8 cellular contexts compared by ENCODE assay signal in the genomic region with DNA sequence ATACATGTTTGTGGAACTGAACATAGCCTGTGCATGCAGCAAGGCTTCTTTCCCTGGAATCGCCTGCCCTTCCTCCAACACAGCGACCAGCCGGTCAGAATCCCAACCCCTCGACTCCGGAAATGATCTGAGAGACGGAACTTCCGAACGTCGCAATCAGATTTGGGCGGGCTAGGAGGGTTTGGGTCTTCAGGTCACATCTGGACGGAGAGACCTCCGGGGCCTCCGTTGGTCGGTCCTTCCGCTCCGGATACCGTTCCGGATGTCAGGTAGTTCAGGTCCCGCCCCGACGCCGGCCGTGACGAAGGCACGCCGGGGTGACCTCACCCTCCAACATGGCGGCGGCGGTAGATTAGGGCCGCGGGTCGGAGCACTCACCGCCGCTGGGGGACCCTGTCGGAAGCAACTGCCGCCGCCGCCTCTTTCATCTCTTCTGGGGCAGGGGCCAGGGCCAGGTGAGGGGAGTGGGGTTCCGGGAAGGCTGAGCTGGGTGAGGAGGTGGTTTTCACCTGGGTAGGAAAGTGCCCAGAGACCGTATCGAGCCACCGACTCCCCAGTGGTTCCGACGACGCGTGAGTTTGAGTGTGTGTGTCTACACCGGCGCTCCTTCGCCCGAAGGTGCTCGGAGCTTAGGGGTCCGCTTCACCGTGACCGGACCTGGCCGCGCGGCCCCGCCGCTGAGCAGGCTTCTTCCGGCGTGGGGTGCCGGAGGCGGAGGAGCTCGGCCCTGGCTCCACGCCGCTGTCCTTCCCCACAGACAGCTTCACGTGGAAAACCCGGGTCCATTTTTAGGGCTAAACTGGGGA. TPM values are rescaled to one million over a fixed set of nuclear protein-coding genes. Genes with fewer than 3 reads are reported as not detected.
DNase-seq lines count a peak whose midpoint lies in the region; ATAC-seq and TF ChIP-seq lines count a peak whose summit lies in the region.

A gene with protein sequence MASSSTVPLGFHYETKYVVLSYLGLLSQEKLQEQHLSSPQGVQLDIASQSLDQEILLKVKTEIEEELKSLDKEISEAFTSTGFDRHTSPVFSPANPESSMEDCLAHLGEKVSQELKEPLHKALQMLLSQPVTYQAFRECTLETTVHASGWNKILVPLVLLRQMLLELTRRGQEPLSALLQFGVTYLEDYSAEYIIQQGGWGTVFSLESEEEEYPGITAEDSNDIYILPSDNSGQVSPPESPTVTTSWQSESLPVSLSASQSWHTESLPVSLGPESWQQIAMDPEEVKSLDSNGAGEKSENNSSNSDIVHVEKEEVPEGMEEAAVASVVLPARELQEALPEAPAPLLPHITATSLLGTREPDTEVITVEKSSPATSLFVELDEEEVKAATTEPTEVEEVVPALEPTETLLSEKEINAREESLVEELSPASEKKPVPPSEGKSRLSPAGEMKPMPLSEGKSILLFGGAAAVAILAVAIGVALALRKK (plus strand): TSS at position 326 of the 806 bp plus-strand sequence. CDS start 16,955 bp downstream, outside the sequence.

- in situ Hi-C loops in GM18951 (cut with MboI; ENCODE audit: low sequenced_read_pairs, unreplicated experiment) = no loop called here

- intact Hi-C loops in spleen (cut with DNase I; ENCODE audit: low total_unique reads) = no loop called here

- peaks cover 0 to 14% (median 0%) of the 10 kb centered on the region in 6 donors for H3K36me3 ChIP-seq in spleen

- H3K4me1 ChIP-seq in spleen = peaks cover 9 to 54% (median 29%) of the 10 kb centered on the region in 6 donors

- TF ChIP-seq POLR2A in GM18951 (IDR thresholded peaks at IDR 0.05; ENCODE audit: extremely low read depth, insufficient read depth, insufficient read length) (peak; percentile 97), spleen (IDR thresholded peaks at IDR 0.05) (peak; percentile 71 to 90 (median 89))

- peak; percentile 93 for ATAC-seq in HG03175 (IDR thresholded peaks at IDR 0.05; ENCODE audit: unreplicated experiment)

- no peaks in the 10 kb centered on the region for H3K27me3 ChIP-seq in spleen (replicated peaks in 1 of 7)

- H3K27ac ChIP-seq in spleen = peak within 1 kb of the TSS; percentile 95 to 99 (median 98)

- TF ChIP-seq CTCF in AG09309 (IDR thresholded peaks at IDR 0.05; ENCODE audit: control insufficient read depth, insufficient read depth, low read depth, low read length, missing control alignments) (no peak), spleen (IDR thresholded peaks at IDR 0.05 in 8 of 11, conservative IDR thresholded peaks at IDR 0.05 in 3 of 11) (peak in 3 of 11 experiments; percentile 9 to 25 (median 9))

- 0% methylated on average over 40 to 68 of the region's 68 CpGs for WGBS in spleen, 5 donors

- H3K9me3 ChIP-seq in spleen = no peaks in the 10 kb centered on the region

- DNase-seq in AG09309 (ENCODE audit: low read depth) (no peak), NCI-H446 (lab: John Stamatoyannopoulos, UW) (peak; percentile 84 to 94), inferior parietal cortex (ENCODE audit: extremely low spot score) (peak; percentile 92), spleen (peak; percentile 98)
- peak; percentile 77 for DNase-seq in activated CD4-positive, CD25-positive, alpha-beta regulatory T cell treated with anti-CD3 and anti-CD28 coated beads, Interleukin-2, amount 50 U/mL, for 16 hours (ENCODE audit: low read depth, low spot score)
- DNase-seq in central memory CD4-positive, alpha-beta T cell = peak; percentile 87

- peak within 1 kb of the TSS; percentile 99 for H3K4me3 ChIP-seq in AG09309 (ENCODE audit: control insufficient read depth, low read depth, low read length)
- H3K4me3 ChIP-seq in spleen = peak within 1 kb of the TSS; percentile 55 to 78 (median 62)

RNA-seq across cellular contexts. Expression of the gene that starts here (rescaled TPM):
- 10 to 100 TPM; 29.4 to 53.5 (median 38.2) TPM for total RNA-seq in spleen
- polyA plus RNA-seq in spleen = 10 to 100 TPM; 13.4 to 20.3 (median 17.2) TPM
